ENCODE assay signal across 8 cellular contexts in genomic region chr3:142447852-142448315, GRCh38. TPM values are rescaled to one million over a fixed set of nuclear protein-coding genes. Genes with fewer than 3 reads are reported as not detected.
A peak's percentile ranks its signal among the peaks of the same experiment; 100 is the strongest.
DNase-seq lines count a peak whose midpoint lies in the region; ATAC-seq, FAIRE-seq and TF ChIP-seq lines count a peak whose summit lies in the region.

Gene XRN1, minus strand, starts transcription at chr3:142448037. Its CDS starts 93 bp downstream, at chr3:142447944.

- H3K27me3 Mint-ChIP-seq in endothelial cell (ENCODE audit: unreplicated experiment) (no peaks in the 10 kb centered on the region), mesothelial cell of epicardium (ENCODE audit: low read depth) (no peaks in the 10 kb centered on the region)

- H3K36me3 ChIP-seq in OCI-LY3 (replicated peaks; ENCODE audit: low read depth, low read length) = peaks cover 9% of the 10 kb centered on the region

- H3K9me3 ChIP-seq in OCI-LY3 (ENCODE audit: insufficient read depth, low read length) = no peaks in the 10 kb centered on the region

- H3K4me1 ChIP-seq in OCI-LY3 (ENCODE audit: low read length) = peaks cover 12% of the 10 kb centered on the region

- TF ChIP-seq CTCF in D721Med (IDR thresholded peaks at IDR 0.05; ENCODE audit: insufficient read depth, missing control alignments) = no peak
- no peak for TF ChIP-seq CTCF in OCI-LY3 (IDR thresholded peaks at IDR 0.05; ENCODE audit: low read depth, low read length)
- no peak for TF ChIP-seq CTCF in endothelial cell (IDR thresholded peaks at IDR 0.05; ENCODE audit: unreplicated experiment)
- TF ChIP-seq CTCF in mesothelial cell of epicardium (IDR thresholded peaks at IDR 0.05; ENCODE audit: unreplicated experiment) = no peak

- H3K27ac Mint-ChIP-seq in endothelial cell (ENCODE audit: unreplicated experiment) = peak within 1 kb of the TSS; percentile 98
- H3K27ac Mint-ChIP-seq in mesothelial cell of epicardium = peak within 1 kb of the TSS; percentile 100

- H3K4me2 ChIP-seq in OCI-LY3 (ENCODE audit: low read length) = peak within 1 kb of the TSS; percentile 89

- no peaks in the 10 kb centered on the region for H3K9me3 Mint-ChIP-seq in endothelial cell (ENCODE audit: unreplicated experiment)
- H3K9me3 Mint-ChIP-seq in mesothelial cell of epicardium = peaks cover 6% of the 10 kb centered on the region

- H3K36me3 Mint-ChIP-seq in endothelial cell (ENCODE audit: low read depth, unreplicated experiment) (peaks cover 16% of the 10 kb centered on the region), mesothelial cell of epicardium (peaks cover 14% of the 10 kb centered on the region)

- peaks cover 26% of the 10 kb centered on the region for H4K20me1 ChIP-seq in OCI-LY3 (ENCODE audit: insufficient read depth, low read length)

- H3K27me3 ChIP-seq in OCI-LY3 (ENCODE audit: low read depth, low read length) = no peaks in the 10 kb centered on the region

- H3K4me3 ChIP-seq in OCI-LY3 (ENCODE audit: low read length) = peak within 1 kb of the TSS; percentile 86

- peaks cover 50% of the 10 kb centered on the region for H3K79me2 ChIP-seq in OCI-LY3 (ENCODE audit: low read length)

- H2AFZ ChIP-seq in OCI-LY3 (ENCODE audit: low read depth, low read length) = peak within 1 kb of the TSS; percentile 59

- H3K4me3 Mint-ChIP-seq in endothelial cell (ENCODE audit: unreplicated experiment) (peak within 1 kb of the TSS; percentile 95), mesothelial cell of epicardium (peak within 1 kb of the TSS; percentile 100)

- FAIRE-seq in D721Med (lab: Jason Lieb, UNC) = no peak

- peaks cover 38% of the 10 kb centered on the region for H3K4me1 Mint-ChIP-seq in endothelial cell (ENCODE audit: unreplicated experiment)
- peaks cover 24% of the 10 kb centered on the region for H3K4me1 Mint-ChIP-seq in mesothelial cell of epicardium

- H3K27ac ChIP-seq in OCI-LY3 (ENCODE audit: low read length) = peak within 1 kb of the TSS; percentile 82

- H3K9ac ChIP-seq in OCI-LY3 (ENCODE audit: low read length) = peak within 1 kb of the TSS; percentile 89

- peak; percentile 87 for DNase-seq in D721Med (ENCODE audit: insufficient read length, low spot score)
- peak; percentile 86 for DNase-seq in HuH-7.5 (ENCODE audit: low spot score)
- DNase-seq in activated CD8-positive, alpha-beta memory T cell treated with anti-CD3 and anti-CD28 coated beads, Interleukin-2, amount 50 U/mL, for 48 hours = peak; percentile 97
- peak; percentile 100 for DNase-seq in endothelial cell (ENCODE audit: low spot score)
- DNase-seq in mesothelial cell of epicardium (ENCODE audit: low spot score in 2 of 2, unreplicated experiment in 2 of 2) = peak; percentile 89 to 95
- DNase-seq in stimulated activated CD8-positive, alpha-beta memory T cell treated with anti-CD3 and anti-CD28 coated beads, Interleukin-15, amount 100 ng/mL, for 4 hours (ENCODE audit: low read depth in 2 of 2) = peak; percentile 87 to 89

- ATAC-seq in GM21515 (IDR thresholded peaks at IDR 0.05; ENCODE audit: unreplicated experiment) = peak; percentile 81

RNA-seq across cellular contexts. Expression of gene XRN1, which starts in this region (rescaled TPM):
- 50.1 TPM for total RNA-seq in endothelial cell (ENCODE audit: unreplicated experiment)
- total RNA-seq in mesothelial cell of epicardium = 46.7 to 56.9 TPM (median 47.9 TPM) in 3 replicates

Comparison
In these comparisons a context has a peak if more than half of its experiments do, and no peak if none do; other contexts are left out.
1. Peak in every context shown above with its lines: DNase-seq, ATAC-seq, H3K4me3 ChIP-seq and H3K27ac ChIP-seq.